9 cellular contexts compared by ENCODE assay signal in genomic region chr12:67482751-67483661, GRCh38.
DNase-seq lines count a peak whose midpoint lies in the region; ATAC-seq, FAIRE-seq and TF ChIP-seq lines count a peak whose summit lies in the region.
"Had no signal": no experiment of that assay in that cellular context is flagged by ENCODE, and none has a peak within 500 bp of the region (broad histone marks: within the 10 kb centered on the region; RNA-seq: fewer than 3 reads in every experiment).

No MANE protein-coding gene starts in this region.

- FAIRE-seq in RCC 7860 (lab: Jason Lieb, UNC) = no peak
- FAIRE-seq: K562 had no signal

- H3K27me3 ChIP-seq in psoas muscle (ENCODE audit: insufficient read depth in 3 of 3, low read length in 2 of 3) = no peaks in the 10 kb centered on the region
- H3K27me3 ChIP-seq in aorta (ENCODE audit: control insufficient read depth in 1 of 2, insufficient read depth in 2 of 2, low read length in 1 of 2) = no peaks in the 10 kb centered on the region

- intact Hi-C loops in psoas muscle (cut with DNase I) (no loop called here), aorta (cut with DNase I) (no loop called here)

- CTCF ChIA-PET in activated CD4-positive, alpha-beta memory T cell treated with anti-CD3 and anti-CD28 coated beads, Interleukin-2, amount 10 ng/mL, durations not matched to agents 7 days and 5 days (lab: Charles Lee) = no interaction called here

- peaks cover 18% of the 10 kb centered on the region for H3K4me1 ChIP-seq in psoas muscle
- H3K4me1 ChIP-seq in aorta (ENCODE audit: control insufficient read depth in 1 of 2, insufficient read depth in 2 of 2, low read length in 2 of 2) = peaks cover 0 to under 1% of the 10 kb centered on the region in 2 donors

- H3K9me3 ChIP-seq in psoas muscle (no peaks in the 10 kb centered on the region), aorta (ENCODE audit: control insufficient read depth, low read length) (no peaks in the 10 kb centered on the region)

- H3K4me1 Mint-ChIP-seq in activated CD4-positive, alpha-beta memory T cell treated with anti-CD3 and anti-CD28 coated beads, Interleukin-2, amount 10 ng/mL, durations not matched to agents 7 days and 5 days = peaks cover 33% of the 10 kb centered on the region

- no peaks in the 10 kb centered on the region for H3K27me3 Mint-ChIP-seq in activated CD4-positive, alpha-beta memory T cell treated with anti-CD3 and anti-CD28 coated beads, Interleukin-2, amount 10 ng/mL, durations not matched to agents 7 days and 5 days

- H3K9me3 Mint-ChIP-seq in activated CD4-positive, alpha-beta memory T cell treated with anti-CD3 and anti-CD28 coated beads, Interleukin-2, amount 10 ng/mL, durations not matched to agents 7 days and 5 days = peaks cover 7% of the 10 kb centered on the region

- no peak overlapping the region for H3K4me3 Mint-ChIP-seq in activated CD4-positive, alpha-beta memory T cell treated with anti-CD3 and anti-CD28 coated beads, Interleukin-2, amount 10 ng/mL, durations not matched to agents 7 days and 5 days

- peak overlapping the region; percentile 31 for H3K27ac ChIP-seq in psoas muscle
- no peak overlapping the region for H3K27ac ChIP-seq in aorta (ENCODE audit: low read depth in 1 of 2, low read length in 2 of 2)

- TF ChIP-seq CTCF in epithelial cell of proximal tubule (conservative IDR thresholded peaks at IDR 0.05; ENCODE audit: low read depth, low read length) = no peak
- TF ChIP-seq CTCF in psoas muscle (IDR thresholded peaks at IDR 0.05) = no peak

- H3K4me3 ChIP-seq in epithelial cell of proximal tubule (ENCODE audit: low read depth, low read length) (no peak overlapping the region), psoas muscle (no peak overlapping the region), aorta (ENCODE audit: low read length in 2 of 2) (no peak overlapping the region)
- H3K4me3 ChIP-seq: K562 had no signal

- DNase-seq in ELR (ENCODE audit: low read depth) (peak; percentile 11), H4 (ENCODE audit: low spot score) (peak; percentile 65), NCI-H2081 treated with DMSO at 0.1 percent for 48 hours (lab: John Stamatoyannopoulos, UW) (peak; percentile 11), epithelial cell of proximal tubule (ENCODE audit: low read depth) (peak; percentile 2), psoas muscle (peak; percentile 46 to 72), aorta (peak; percentile 79 to 86), RCC 7860 (ENCODE audit: low spot score) (no peak)
- DNase-seq in activated CD4-positive, alpha-beta memory T cell treated with anti-CD3 and anti-CD28 coated beads, Interleukin-2, amount 10 ng/mL, durations not matched to agents 7 days and 5 days = peak; percentile 70

- POLR2A ChIA-PET in activated CD4-positive, alpha-beta memory T cell treated with anti-CD3 and anti-CD28 coated beads, Interleukin-2, amount 10 ng/mL, durations not matched to agents 7 days and 5 days (lab: Charles Lee) = interaction anchor here (0.8 to 1.9 kb wide), 4 partner anchors 33 to 165 kb away, joined by 3 to 6 read pairs (median 4); partner anchors contain the start of gene DYRK2

- peaks cover 6% of the 10 kb centered on the region for H3K36me3 Mint-ChIP-seq in activated CD4-positive, alpha-beta memory T cell treated with anti-CD3 and anti-CD28 coated beads, Interleukin-2, amount 10 ng/mL, durations not matched to agents 7 days and 5 days (ENCODE audit: low read depth)

- ATAC-seq in psoas muscle (peak; percentile 40 to 83 (median 62)), aorta (ENCODE audit: low FRiP score) (peak; percentile 33)
- ATAC-seq: K562 had no signal

- H3K27ac Mint-ChIP-seq in activated CD4-positive, alpha-beta memory T cell treated with anti-CD3 and anti-CD28 coated beads, Interleukin-2, amount 10 ng/mL, durations not matched to agents 7 days and 5 days = peak overlapping the region; percentile 68

- no peaks in the 10 kb centered on the region for H3K36me3 ChIP-seq in psoas muscle (ENCODE audit: insufficient read depth in 1 of 2, low read depth in 1 of 2)
- no peaks in the 10 kb centered on the region for H3K36me3 ChIP-seq in aorta (ENCODE audit: control insufficient read depth in 1 of 2, insufficient read depth in 2 of 2, low read length in 1 of 2)

- 20 to 31% (median 25%) methylated on average over 6 of the region's 6 CpGs for WGBS in psoas muscle, 3 donors
- 66 to 68% methylated on average over 6 of the region's 6 CpGs for WGBS in aorta, 2 donors
